In the genomic region with DNA sequence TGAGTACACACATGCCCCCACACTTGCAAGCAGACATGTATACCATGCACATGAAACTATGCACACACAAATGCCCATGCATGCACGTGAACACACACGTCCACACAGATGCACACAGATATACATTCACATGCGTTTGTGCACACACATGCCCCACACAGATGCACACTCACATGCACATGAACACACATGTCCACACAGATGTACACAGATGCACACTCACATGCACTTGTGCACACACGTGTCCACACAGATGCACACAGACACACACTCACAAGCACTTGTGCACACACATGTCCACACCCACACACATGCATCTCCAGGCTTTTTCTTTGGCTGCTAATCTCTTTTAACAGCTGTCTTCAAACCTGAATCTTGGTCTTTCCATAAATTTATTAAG, we compare ENCODE assay signal across 1 cellular context.
TF ChIP-seq lines count a peak whose summit lies in the region.

No MANE protein-coding gene starts in this region.

TF ChIP-seq in H1, 55 proteins besides CTCF, POLR2A, EP300 and RAD21:
- TF ChIP-seq ASH2L (IDR thresholded peaks at IDR 0.05; ENCODE audit: low read length) (no peak), NRF1 (IDR thresholded peaks at IDR 0.05; ENCODE audit: low read depth, low read length) (no peak), EZH2 (IDR thresholded peaks at IDR 0.05; ENCODE audit: low read depth, low read length, severe bottlenecking) (no peak), CHD7 (IDR thresholded peaks at IDR 0.05; ENCODE audit: insufficient replicate concordance, low read length) (no peak), RXRA (IDR thresholded peaks at IDR 0.05; ENCODE audit: insufficient read depth, low read depth, low read length) (no peak), CBX8 (IDR thresholded peaks at IDR 0.05; ENCODE audit: borderline replicate concordance, low read depth, low read length) (no peak), EGR1 (IDR thresholded peaks at IDR 0.05; ENCODE audit: borderline replicate concordance, low read depth, low read length) (no peak), TCF12 (IDR thresholded peaks at IDR 0.05; ENCODE audit: low read depth, low read length) (no peak), SUZ12 (IDR thresholded peaks at IDR 0.05; ENCODE audit: low read length) (no peak), HDAC6 (IDR thresholded peaks at IDR 0.05; ENCODE audit: low read depth, low read length) (no peak), TEAD4 (IDR thresholded peaks at IDR 0.05; ENCODE audit: low read depth, low read length) (no peak), KDM5A (IDR thresholded peaks at IDR 0.05; ENCODE audit: low read length) (no peak), CHD2 (IDR thresholded peaks at IDR 0.05; ENCODE audit: low read length) (no peak), ZNF274 (IDR thresholded peaks at IDR 0.05; ENCODE audit: borderline replicate concordance, extremely low read depth, low read length) (no peak), YY1 (IDR thresholded peaks at IDR 0.05; ENCODE audit: low read depth, low read length) (no peak), BRCA1 (IDR thresholded peaks at IDR 0.05; ENCODE audit: low read depth, low read length) (no peak), SIRT6 (IDR thresholded peaks at IDR 0.05; ENCODE audit: low read length) (no peak), KDM4A (IDR thresholded peaks at IDR 0.05; ENCODE audit: low read depth, low read length, severe bottlenecking) (no peak), CTBP2 (IDR thresholded peaks at IDR 0.05; ENCODE audit: borderline replicate concordance, insufficient read depth, insufficient read length, low read length) (no peak)
- TF ChIP-seq, protein P1, sequence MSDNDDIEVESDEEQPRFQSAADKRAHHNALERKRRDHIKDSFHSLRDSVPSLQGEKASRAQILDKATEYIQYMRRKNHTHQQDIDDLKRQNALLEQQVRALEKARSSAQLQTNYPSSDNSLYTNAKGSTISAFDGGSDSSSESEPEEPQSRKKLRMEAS (IDR thresholded peaks at IDR 0.05): no peak
